Comparison of ENCODE assay signal across 8 cellular contexts in genomic region chr1:27154469-27154990, GRCh38. TPM values are rescaled to one million over a fixed set of nuclear protein-coding genes. Genes with fewer than 3 reads are reported as not detected.
DNase-seq lines count a peak whose midpoint lies in the region; ATAC-seq and FAIRE-seq lines count a peak whose summit lies in the region.

No MANE protein-coding gene starts in this region.

- no peak for FAIRE-seq in HTR-8/SVneo (lab: Jason Lieb, UNC)

- H3K4me3 ChIP-seq in iPS DF 6.9 (ENCODE audit: low read length): peak overlapping the region; percentile 66; the same call in 1 of the 2 replicates

- H3K4me3 Mint-ChIP-seq in activated CD8-positive, alpha-beta T cell treated with anti-CD3 and anti-CD28 coated beads, Interleukin-2, amount 10 ng/mL, durations not matched to agents 7 days and 5 days: peak overlapping the region; percentile 81
- peak overlapping the region; percentile 93 to 95 for H3K4me3 Mint-ChIP-seq in stimulated activated naive CD8-positive, alpha-beta T cell treated with anti-CD3 and anti-CD28 coated beads, Interleukin-15, amount 100 ng/mL, for 72 hours

- no peaks in the 10 kb centered on the region for H3K27me3 ChIP-seq in iPS DF 6.9 (ENCODE audit: control insufficient read depth, insufficient read depth, low read length)

- CTCF ChIA-PET in activated CD8-positive, alpha-beta T cell treated with anti-CD3 and anti-CD28 coated beads, Interleukin-2, amount 10 ng/mL, durations not matched to agents 7 days and 5 days (lab: Charles Lee): interaction anchor here (0.6 to 8.5 kb wide), 10 partner anchors 9 to 142 kb away, joined by 3 to 110 read pairs (median 6); no protein-coding TSS in a partner anchor

- DNase-seq in activated CD8-positive, alpha-beta T cell treated with anti-CD3 and anti-CD28 coated beads, Interleukin-2, amount 10 ng/mL, durations not matched to agents 7 days and 5 days: no peak
- no peak for DNase-seq in iPS DF 6.9 (ENCODE audit: low read depth, low spot score)
- DNase-seq in stimulated activated naive CD8-positive, alpha-beta T cell treated with anti-CD3 and anti-CD28 coated beads, Interleukin-15, amount 100 ng/mL, for 72 hours: no peak
- DNase-seq in HTR-8/SVneo (ENCODE audit: insufficient read length, low spot score): no peak
- no peak for DNase-seq in stimulated activated CD4-positive, alpha-beta T cell treated with anti-CD3 and anti-CD28 coated beads, Interleukin-1b, Interleukin-23, amount 100 ng/mL, for 48 hours
- DNase-seq in activated gamma-delta T cell (lab: John Stamatoyannopoulos, UW): no peak
- DNase-seq in occipital lobe (lab: John Stamatoyannopoulos, UW): no peak

- peaks cover 7% of the 10 kb centered on the region for H3K4me1 ChIP-seq in iPS DF 6.9 (ENCODE audit: control insufficient read depth, insufficient read depth, low read length)

- peak; percentile 17 for ATAC-seq in HG02938 (IDR thresholded peaks at IDR 0.05; ENCODE audit: unreplicated experiment)
- ATAC-seq in activated CD8-positive, alpha-beta T cell treated with anti-CD3 and anti-CD28 coated beads, Interleukin-2, amount 10 ng/mL, durations not matched to agents 7 days and 5 days: no peak
- peak; percentile 8 for ATAC-seq in stimulated activated naive CD8-positive, alpha-beta T cell treated with anti-CD3 and anti-CD28 coated beads, Interleukin-15, amount 100 ng/mL, for 72 hours

- no peaks in the 10 kb centered on the region for H3K9me3 ChIP-seq in iPS DF 6.9 (ENCODE audit: control insufficient read depth, insufficient read depth, low read length)

- no peak overlapping the region for H3K27ac ChIP-seq in iPS DF 6.9 (ENCODE audit: low read length)

- peaks cover 4% of the 10 kb centered on the region for H3K36me3 Mint-ChIP-seq in activated CD8-positive, alpha-beta T cell treated with anti-CD3 and anti-CD28 coated beads, Interleukin-2, amount 10 ng/mL, durations not matched to agents 7 days and 5 days (ENCODE audit: low read depth)

- H3K4me1 Mint-ChIP-seq in activated CD8-positive, alpha-beta T cell treated with anti-CD3 and anti-CD28 coated beads, Interleukin-2, amount 10 ng/mL, durations not matched to agents 7 days and 5 days (ENCODE audit: low read depth): peaks cover 48% of the 10 kb centered on the region
- H3K4me1 Mint-ChIP-seq in stimulated activated naive CD8-positive, alpha-beta T cell treated with anti-CD3 and anti-CD28 coated beads, Interleukin-15, amount 100 ng/mL, for 72 hours: peaks cover 64% of the 10 kb centered on the region

- H3K36me3 ChIP-seq in iPS DF 6.9 (ENCODE audit: control insufficient read depth, insufficient read depth, low read length): no peaks in the 10 kb centered on the region

- no CpG with 5 or more reads among the region's 20 CpGs for WGBS in iPS DF 6.9 (ENCODE audit: insufficient coverage, insufficient read length)

- H3K9me3 Mint-ChIP-seq in activated CD8-positive, alpha-beta T cell treated with anti-CD3 and anti-CD28 coated beads, Interleukin-2, amount 10 ng/mL, durations not matched to agents 7 days and 5 days (ENCODE audit: insufficient read depth): no peaks in the 10 kb centered on the region
- peaks cover 0 to 4% of the 10 kb centered on the region in 2 donors for H3K9me3 Mint-ChIP-seq in stimulated activated naive CD8-positive, alpha-beta T cell treated with anti-CD3 and anti-CD28 coated beads, Interleukin-15, amount 100 ng/mL, for 72 hours

- no peaks in the 10 kb centered on the region for H3K27me3 Mint-ChIP-seq in activated CD8-positive, alpha-beta T cell treated with anti-CD3 and anti-CD28 coated beads, Interleukin-2, amount 10 ng/mL, durations not matched to agents 7 days and 5 days (ENCODE audit: low read depth)
- H3K27me3 Mint-ChIP-seq in stimulated activated naive CD8-positive, alpha-beta T cell treated with anti-CD3 and anti-CD28 coated beads, Interleukin-15, amount 100 ng/mL, for 72 hours: no peaks in the 10 kb centered on the region

- POLR2A ChIA-PET in activated CD8-positive, alpha-beta T cell treated with anti-CD3 and anti-CD28 coated beads, Interleukin-2, amount 10 ng/mL, durations not matched to agents 7 days and 5 days (lab: Charles Lee): interaction anchor here (0.6 to 3.6 kb wide), 18 partner anchors 9 to 126 kb away, joined by 3 to 50 read pairs (median 6); no protein-coding TSS in a partner anchor

- H3K27ac Mint-ChIP-seq in activated CD8-positive, alpha-beta T cell treated with anti-CD3 and anti-CD28 coated beads, Interleukin-2, amount 10 ng/mL, durations not matched to agents 7 days and 5 days: peak overlapping the region; percentile 85
- H3K27ac Mint-ChIP-seq in stimulated activated naive CD8-positive, alpha-beta T cell treated with anti-CD3 and anti-CD28 coated beads, Interleukin-15, amount 100 ng/mL, for 72 hours: peak overlapping the region; percentile 96 to 98

RNA-seq across cellular contexts. Expression of gene SLC9A1, which starts 0.4 kb away (rescaled TPM):
- total RNA-seq in activated CD8-positive, alpha-beta T cell treated with anti-CD3 and anti-CD28 coated beads, Interleukin-2, amount 10 ng/mL, durations not matched to agents 7 days and 5 days: 10 to 100 TPM; 28.3 to 29.0 TPM
- 1.9 TPM for total RNA-seq in occipital lobe

Comparison
In these comparisons a context has a peak if more than half of its experiments do, and no peak if none do; other contexts are left out.
1. RNA of gene SLC9A1, which starts 0.4 kb away (total RNA-seq): 28.3 to 29.0 TPM in activated CD8-positive, alpha-beta T cell treated with anti-CD3 and anti-CD28 coated beads, Interleukin-2, amount 10 ng/mL, durations not matched to agents 7 days and 5 days; 1.9 TPM in occipital lobe (single experiment); every median in the first group is over 10 times any median in the second.